8 cellular contexts compared by ENCODE assay signal in genomic region chr19:8308891-8309291, GRCh38. TPM values are rescaled to one million over a fixed set of nuclear protein-coding genes. Genes with fewer than 3 reads are reported as not detected.
DNase-seq lines count a peak whose midpoint lies in the region; ATAC-seq and TF ChIP-seq lines count a peak whose summit lies in the region.

No MANE protein-coding gene starts in this region.

- H3K36me3 Mint-ChIP-seq in endodermal cell (ENCODE audit: low read depth), result peaks cover 54% of the 10 kb centered on the region

- no peak for TF ChIP-seq EP300 in neural cell (conservative IDR thresholded peaks at IDR 0.05; ENCODE audit: poor library complexity, severe bottlenecking)

- H3K27ac ChIP-seq in OCI-LY1 (ENCODE audit: low read depth, low read length, poor library complexity, severe bottlenecking) (no peak overlapping the region), endodermal cell (ENCODE audit: low read depth, low read length) (no peak overlapping the region), neural cell (ENCODE audit: low read length) (peak overlapping the region; percentile 81)

- H3K9me3 ChIP-seq in BE2C (no peaks in the 10 kb centered on the region), OCI-LY1 (ENCODE audit: low read length) (no peaks in the 10 kb centered on the region), endodermal cell (ENCODE audit: control insufficient read depth, low read length) (no peaks in the 10 kb centered on the region), neural cell (ENCODE audit: low read length) (no peaks in the 10 kb centered on the region)

- H3K9me2 ChIP-seq in OCI-LY1 (ENCODE audit: low read depth, low read length) (no peaks in the 10 kb centered on the region), neural cell (ENCODE audit: insufficient read depth, low read length) (no peaks in the 10 kb centered on the region)

- no peaks in the 10 kb centered on the region for H3F3A ChIP-seq in OCI-LY1 (ENCODE audit: insufficient read depth, low read length)
- no peaks in the 10 kb centered on the region for H3F3A ChIP-seq in neural cell (ENCODE audit: insufficient read depth, low read length, poor library complexity, severe bottlenecking)

- H3K4me1 ChIP-seq in BE2C (peaks cover 3% of the 10 kb centered on the region; the same call in 1 of the 2 replicates), OCI-LY1 (ENCODE audit: insufficient read depth, low read length, severe bottlenecking) (peaks cover 22% of the 10 kb centered on the region), endodermal cell (ENCODE audit: control insufficient read depth, insufficient read depth, low read length) (no peaks in the 10 kb centered on the region)

- H4K20me1 ChIP-seq in OCI-LY1 (ENCODE audit: insufficient read depth, low read length) (no peaks in the 10 kb centered on the region), neural cell (ENCODE audit: insufficient read depth) (no peaks in the 10 kb centered on the region)

- H3K36me3 ChIP-seq in BE2C (peaks cover 30% of the 10 kb centered on the region), OCI-LY1 (ENCODE audit: insufficient read depth, low read length) (peaks cover 59% of the 10 kb centered on the region), endodermal cell (ENCODE audit: control insufficient read depth, insufficient read depth, low read length) (peaks cover 31% of the 10 kb centered on the region), neural cell (ENCODE audit: insufficient read depth, low read length) (no peaks in the 10 kb centered on the region)

- 78 to 88% methylated on average over 14 to 17 of the region's 17 CpGs for WGBS in endodermal cell (ENCODE audit: insufficient coverage in 1 of 2, insufficient read length in 1 of 2), 2 experiments

- H3K9me3 Mint-ChIP-seq in endodermal cell, result no peaks in the 10 kb centered on the region

- ATAC-seq in GM21526 (IDR thresholded peaks at IDR 0.05; ENCODE audit: low FRiP score, unreplicated experiment) (no peak), HG03469 (IDR thresholded peaks at IDR 0.05; ENCODE audit: unreplicated experiment) (no peak)

- TF ChIP-seq CTCF in BE2C (IDR thresholded peaks at IDR 0.05; ENCODE audit: low read depth, low read length), result no peak
- no peak for TF ChIP-seq CTCF in OCI-LY1 (IDR thresholded peaks at IDR 0.05; ENCODE audit: low read length)
- TF ChIP-seq CTCF in endodermal cell (conservative IDR thresholded peaks at IDR 0.05), result no peak
- TF ChIP-seq CTCF in neural cell (IDR thresholded peaks at IDR 0.05; ENCODE audit: poor library complexity, severe bottlenecking), result no peak

- H3K27me3 Mint-ChIP-seq in endodermal cell (ENCODE audit: insufficient read depth), result peaks cover 2% of the 10 kb centered on the region

- H3K27ac Mint-ChIP-seq in endodermal cell, result peak overlapping the region; percentile 82

- peak overlapping the region; percentile 83 for H3K4me3 Mint-ChIP-seq in endodermal cell

- peak overlapping the region; percentile 84 for H3K9ac ChIP-seq in OCI-LY1 (ENCODE audit: low read length)
- H3K9ac ChIP-seq in endodermal cell (ENCODE audit: extremely low read depth, low read length, poor library complexity, severe bottlenecking), result peak overlapping the region; percentile 75
- peak overlapping the region; percentile 84 for H3K9ac ChIP-seq in neural cell (ENCODE audit: low read length)

- H3K27me3 ChIP-seq in BE2C, result no peaks in the 10 kb centered on the region
- H3K27me3 ChIP-seq in OCI-LY1 (ENCODE audit: insufficient read depth, low read length), result no peaks in the 10 kb centered on the region
- H3K27me3 ChIP-seq in endodermal cell (ENCODE audit: control insufficient read depth, insufficient read depth, low read length, poor library complexity, severe bottlenecking), result no peaks in the 10 kb centered on the region
- H3K27me3 ChIP-seq in neural cell (ENCODE audit: insufficient read depth, low read depth, low read length), result no peaks in the 10 kb centered on the region

- DNase-seq in BE2C, result peak; percentile 7
- no peak for DNase-seq in endodermal cell
- no peak for DNase-seq in globus pallidus (ENCODE audit: low spot score)
- DNase-seq in nucleus accumbens (lab: John Stamatoyannopoulos, UW), result no peak

- H3K4me1 Mint-ChIP-seq in endodermal cell, result peaks cover 17% of the 10 kb centered on the region

- no peaks in the 10 kb centered on the region; the same call in 1 of the 2 replicates for H3K79me2 ChIP-seq in OCI-LY1 (ENCODE audit: insufficient read depth, low read length)
- peaks cover 17% of the 10 kb centered on the region for H3K79me2 ChIP-seq in neural cell (replicated peaks; ENCODE audit: insufficient read depth, low read length)

- H3K4me2 ChIP-seq in OCI-LY1 (ENCODE audit: low read length) (peak overlapping the region; percentile 91), neural cell (ENCODE audit: low read length) (peak overlapping the region; percentile 93)

- no peak for TF ChIP-seq RAD21 in neural cell (conservative IDR thresholded peaks at IDR 0.05)

- H3K4me3 ChIP-seq in BE2C (ENCODE audit: low read depth, low read length) (peak overlapping the region; percentile 97), OCI-LY1 (ENCODE audit: low read depth, low read length, poor library complexity, severe bottlenecking) (peak overlapping the region; percentile 70), endodermal cell (ENCODE audit: low read length) (peak overlapping the region; percentile 93), neural cell (ENCODE audit: low read length) (peak overlapping the region; percentile 83)

- H2AFZ ChIP-seq in OCI-LY1 (ENCODE audit: low read length) (no peak overlapping the region), neural cell (ENCODE audit: low read depth, low read length) (peak overlapping the region; percentile 92)

TF ChIP-seq in neural cell, 6 proteins besides CTCF, POLR2A, EP300 and RAD21:
- TF ChIP-seq POLR2AphosphoS5 (IDR thresholded peaks at IDR 0.05), result no peak
- TF ChIP-seq TAF1 (IDR thresholded peaks at IDR 0.05; ENCODE audit: low read depth), result no peak
- no peak for TF ChIP-seq EZH2 (IDR thresholded peaks at IDR 0.05; ENCODE audit: borderline replicate concordance, insufficient read depth, low read length, poor library complexity, severe bottlenecking)
- no peak for TF ChIP-seq SMC3 (conservative IDR thresholded peaks at IDR 0.05; ENCODE audit: poor library complexity)
- no peak for TF ChIP-seq REST (IDR thresholded peaks at IDR 0.05; ENCODE audit: borderline replicate concordance)
- no peak for TF ChIP-seq MXI1 (conservative IDR thresholded peaks at IDR 0.05; ENCODE audit: poor library complexity, severe bottlenecking)

RNA-seq across cellular contexts. Expression of gene CD320, which starts 0.7 kb away (rescaled TPM):
- 287 TPM for polyA plus RNA-seq in BE2C (2012; ENCODE audit: insufficient read depth, insufficient read length, low read depth)
- total RNA-seq in endodermal cell, result 10 to 100 TPM; 63.4 to 72.7 TPM
- polyA plus RNA-seq in endodermal cell (2013, experiment 1 of 2), result 51.6 TPM
- polyA plus RNA-seq in endodermal cell (2013, experiment 2 of 2), result 52.4 TPM
- 89.6 and 98.2 TPM in 2 replicates for polyA plus RNA-seq in neural cell
- 35.1 and 39.4 TPM in 2 replicates for polyA minus RNA-seq in neural cell

RNA-seq across cellular contexts. Expression of gene NDUFA7, which starts 12.3 kb away (rescaled TPM):
- polyA plus RNA-seq in BE2C (2012; ENCODE audit: insufficient read depth, insufficient read length, low read depth), result 211 TPM
- total RNA-seq in endodermal cell, result 10 to 100 TPM; 75.7 to 86.2 TPM
- polyA plus RNA-seq in endodermal cell (2013, experiment 1 of 2), result 132 TPM
- polyA plus RNA-seq in endodermal cell (2013, experiment 2 of 2), result 134 TPM
- polyA plus RNA-seq in neural cell, result 37.3 and 48.0 TPM in 2 replicates
- 9.0 and 14.5 TPM in 2 replicates for polyA minus RNA-seq in neural cell

RNA-seq across cellular contexts. Expression of gene RPS28, which starts 12.4 kb away (rescaled TPM):
- polyA plus RNA-seq in BE2C (2012; ENCODE audit: insufficient read depth, insufficient read length, low read depth), result 1,781 TPM
- 1,000 to 10,000 TPM; 1,512 to 1,809 TPM for total RNA-seq in endodermal cell
- 1,091 TPM for polyA plus RNA-seq in endodermal cell (2013, experiment 1 of 2)
- 978 TPM for polyA plus RNA-seq in endodermal cell (2013, experiment 2 of 2)
- 192 and 196 TPM in 2 replicates for polyA plus RNA-seq in neural cell
- 70.6 and 79.4 TPM in 2 replicates for polyA minus RNA-seq in neural cell

RNA-seq across cellular contexts. Expression of gene KANK3, which starts 34.2 kb away (rescaled TPM):
- polyA plus RNA-seq in BE2C (2012; ENCODE audit: insufficient read depth, insufficient read length, low read depth), result not detected
- 1 to 10 TPM; 2.3 to 2.6 TPM for total RNA-seq in endodermal cell
- 1.6 TPM for polyA plus RNA-seq in endodermal cell (2013, experiment 1 of 2)
- polyA plus RNA-seq in endodermal cell (2013, experiment 2 of 2), result 1.4 TPM
- polyA plus RNA-seq in neural cell, result 1.0 and 2.8 TPM in 2 replicates
- 0.49 and 1.7 TPM in 2 replicates for polyA minus RNA-seq in neural cell

RNA-seq across cellular contexts. Expression of gene ANGPTL4, which starts 55.1 kb away (rescaled TPM):
- polyA plus RNA-seq in BE2C (2012; ENCODE audit: insufficient read depth, insufficient read length, low read depth), result 14.4 TPM
- total RNA-seq in endodermal cell, result 10 to 100 TPM; 10.9 to 13.2 TPM
- 4.2 TPM for polyA plus RNA-seq in endodermal cell (2013, experiment 1 of 2)
- 2.9 TPM for polyA plus RNA-seq in endodermal cell (2013, experiment 2 of 2)
- polyA plus RNA-seq in neural cell, result not detected in 2 replicates
- polyA minus RNA-seq in neural cell, result not detected in 2 replicates
